In the genomic region with DNA sequence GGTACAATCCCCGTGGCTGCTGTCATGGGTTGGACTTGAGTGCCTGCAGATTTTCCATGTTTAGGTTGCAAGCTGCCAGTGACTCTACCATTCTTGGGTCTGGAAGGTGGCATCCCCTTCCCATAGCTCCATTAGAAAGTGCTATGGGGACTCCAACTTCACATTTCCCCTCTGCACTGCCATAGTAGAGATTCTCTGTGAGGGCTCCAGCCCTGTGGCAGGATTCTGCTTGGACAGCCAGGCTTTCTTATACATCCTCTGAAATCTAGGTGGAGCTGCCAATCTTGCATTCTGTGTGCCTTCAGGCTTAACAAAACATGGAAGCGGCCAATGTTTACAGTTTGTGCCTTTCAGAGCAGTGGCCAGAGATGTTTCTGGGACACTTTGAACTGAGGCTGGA, we compare ENCODE assay signal across 8 cellular contexts.
"Had no signal": no experiment of that assay in that cellular context is flagged by ENCODE, and none has a peak within 500 bp of the region (broad histone marks: within the 10 kb centered on the region; RNA-seq: fewer than 3 reads in every experiment).

No MANE protein-coding gene starts in this region.

- H3K4me3 Mint-ChIP-seq: IgD-negative memory B cell had no signal

- H3K4me1 Mint-ChIP-seq: IgD-negative memory B cell had no signal

- H3K36me3 Mint-ChIP-seq: IgD-negative memory B cell had no signal

- H3K27me3 Mint-ChIP-seq: IgD-negative memory B cell had no signal

- ATAC-seq: HepG2, K562 had no signal

- H3K4me2 ChIP-seq: KMS-11 had no signal

- H3K27ac Mint-ChIP-seq: IgD-negative memory B cell had no signal

- H3K27ac ChIP-seq: HL-60, KMS-11 had no signal

- DNase-seq: IMR-90, KBM-7, KG1 had no signal

- H3K4me3 ChIP-seq: K562 had no signal

- H3K9ac ChIP-seq: KMS-11 had no signal
